ENCODE assay signal across 21 cellular contexts in genomic region chr1:174116042-174116441, GRCh38. TPM values are rescaled to one million over a fixed set of nuclear protein-coding genes. Genes with fewer than 3 reads are reported as not detected.
A peak's percentile ranks its signal among the peaks of the same experiment; 100 is the strongest.
DNase-seq lines count a peak whose midpoint lies in the region; ATAC-seq and TF ChIP-seq lines count a peak whose summit lies in the region.
"Had no signal": no experiment of that assay in that cellular context is flagged by ENCODE, and none has a peak within 500 bp of the region (broad histone marks: within the 10 kb centered on the region; RNA-seq: fewer than 3 reads in every experiment).

No MANE protein-coding gene starts in this region.

- no CpG with 5 or more reads among the region's 1 CpG for WGBS in IMR-90 (ENCODE audit: extremely low coverage in 2 of 2, insufficient read length in 1 of 2), 2 experiments

- H3K27ac ChIP-seq in IMR-90 (ENCODE audit: insufficient read depth, low read length) (no peak overlapping the region), brain microvascular endothelial cell (no peak overlapping the region)
- H3K27ac ChIP-seq: left ventricle myocardium inferior, PC-9, suprapubic skin had no signal

- no peak overlapping the region for H4K91ac ChIP-seq in IMR-90 (ENCODE audit: insufficient read depth, low read depth, low read length)

- H3K4me3 ChIP-seq in IMR-90 (ENCODE audit: insufficient read depth, low read depth, low read length) (no peak overlapping the region), fibroblast of pulmonary artery (replicated peaks; ENCODE audit: low read depth, low read length) (no peak overlapping the region), brain microvascular endothelial cell (ENCODE audit: low read depth, low read length) (no peak overlapping the region)
- H3K4me3 ChIP-seq: left ventricle myocardium inferior, PC-9, suprapubic skin had no signal

- no peak overlapping the region for H2AK5ac ChIP-seq in IMR-90 (ENCODE audit: low read depth, low read length)

- no TSS peak for BruUV-seq in IMR-90 (replicated peaks; lab: Mats Ljungman, UMichigan)

- no peaks in the 10 kb centered on the region for H3K9me3 Mint-ChIP-seq in activated T-cell treated with anti-CD3 and anti-CD28 coated beads, Interleukin-2, amount 50 U/mL, for 4 hours

- H3K9ac ChIP-seq in IMR-90 (ENCODE audit: low read depth, low read length), result no peak overlapping the region

- H3K4me1 Mint-ChIP-seq in activated T-cell treated with anti-CD3 and anti-CD28 coated beads, Interleukin-2, amount 50 U/mL, for 4 hours (ENCODE audit: low read depth), result no peaks in the 10 kb centered on the region

- no peaks in the 10 kb centered on the region for H3K4me1 ChIP-seq in IMR-90 (ENCODE audit: control insufficient read depth, insufficient read depth, low read length)
- H3K4me1 ChIP-seq: suprapubic skin had no signal

- H3K9me3 ChIP-seq in IMR-90 (ENCODE audit: control insufficient read depth, insufficient read depth, low read length), result no peaks in the 10 kb centered on the region
- H3K9me3 ChIP-seq: Caco-2, left ventricle myocardium inferior, suprapubic skin had no signal

- no peak overlapping the region for H3K4me2 ChIP-seq in IMR-90 (ENCODE audit: low read depth, low read length)
- H3K4me2 ChIP-seq: PC-9 had no signal

- H3K79me1 ChIP-seq in IMR-90 (ENCODE audit: low read depth in 1 of 2, low read length in 2 of 2), result no peaks in the 10 kb centered on the region

- DNase-seq in COLO829 (ENCODE audit: low spot score), result peak; percentile 63
- DNase-seq in IMR-90, result peak; percentile 16
- DNase-seq in SW480 (ENCODE audit: low spot score), result peak; percentile 55
- DNase-seq in fibroblast of pulmonary artery (ENCODE audit: low read depth), result peak; percentile 49
- no peak for DNase-seq in brain microvascular endothelial cell
- no peak for DNase-seq in NCI-H446 (lab: John Stamatoyannopoulos, UW)
- DNase-seq in activated T-cell treated with anti-CD3 and anti-CD28 coated beads, Interleukin-2, amount 50 U/mL, for 4 hours, result no peak
- DNase-seq: activated T-cell treated with anti-CD3 and anti-CD28 coated beads, Interleukin-2, amount 50 U/mL, for 1 hour; amniotic stem cell; Caco-2; cerebellar nuclear complex; effector memory CD8-positive, alpha-beta T cell; left ventricle myocardium inferior; NCI-H526; occipital lobe; stimulated activated CD4-positive, alpha-beta T cell treated with anti-CD3 and anti-CD28 coated beads, Interleukin-2, amount 100 ng/mL, for 24 hours; SW 1271 had no signal

- H4K8ac ChIP-seq in IMR-90 (ENCODE audit: low read depth in 2 of 2, low read length in 2 of 2), result no peak overlapping the region

- no peak overlapping the region for H3K4me3 Mint-ChIP-seq in activated T-cell treated with anti-CD3 and anti-CD28 coated beads, Interleukin-2, amount 50 U/mL, for 4 hours
- H3K4me3 Mint-ChIP-seq: effector memory CD8-positive, alpha-beta T cell had no signal

- no peak overlapping the region for H3K4ac ChIP-seq in IMR-90 (ENCODE audit: low read depth, low read length)

- ATAC-seq in IMR-90 (ENCODE audit: low read depth), result no peak
- no peak for ATAC-seq in GM18519 (IDR thresholded peaks at IDR 0.05; ENCODE audit: low FRiP score, unreplicated experiment)
- ATAC-seq in activated T-cell treated with anti-CD3 and anti-CD28 coated beads, Interleukin-2, amount 50 U/mL, for 4 hours, result no peak
- ATAC-seq: effector memory CD8-positive, alpha-beta T cell; sciatic nerve had no signal

- no peaks in the 10 kb centered on the region for H3K27me3 Mint-ChIP-seq in activated T-cell treated with anti-CD3 and anti-CD28 coated beads, Interleukin-2, amount 50 U/mL, for 4 hours (ENCODE audit: low read depth)
- H3K27me3 Mint-ChIP-seq: effector memory CD8-positive, alpha-beta T cell had no signal

- no peak overlapping the region for H3K18ac ChIP-seq in IMR-90 (ENCODE audit: low read depth, low read length)

- H3K56ac ChIP-seq in IMR-90 (ENCODE audit: extremely low read depth, insufficient read depth, low read length), result no peak overlapping the region

- no peak overlapping the region for H2BK20ac ChIP-seq in IMR-90 (ENCODE audit: low read depth, low read length)

- CTCF ChIA-PET in IMR-90 (lab: Yijun Ruan, JAX), result no interaction called here

- H3K36me3 Mint-ChIP-seq in activated T-cell treated with anti-CD3 and anti-CD28 coated beads, Interleukin-2, amount 50 U/mL, for 4 hours (ENCODE audit: insufficient read depth), result no peaks in the 10 kb centered on the region

- POLR2A ChIA-PET in IMR-90 (lab: Charles Lee; ENCODE audit: unreplicated experiment), result no interaction called here

- no peak overlapping the region for H2AK9ac ChIP-seq in IMR-90 (replicated peaks; ENCODE audit: low read depth, low read length, poor library complexity)

- intact Hi-C loops in IMR-90 (cut with micrococcal nuclease), result no loop called here

- no peak overlapping the region for H2BK15ac ChIP-seq in IMR-90 (ENCODE audit: low read depth, low read length)

- no peaks in the 10 kb centered on the region for H3K9me1 ChIP-seq in IMR-90 (ENCODE audit: insufficient read depth, low read length)

- H2BK120ac ChIP-seq in IMR-90 (ENCODE audit: low read depth, low read length), result no peak overlapping the region

- H4K5ac ChIP-seq in IMR-90 (ENCODE audit: low read depth, low read length), result no peak overlapping the region

- no peak overlapping the region for H3K14ac ChIP-seq in IMR-90 (replicated peaks; ENCODE audit: low read depth, low read length)

- no peak overlapping the region for H3K23ac ChIP-seq in IMR-90 (ENCODE audit: low read depth, low read length)

- TF ChIP-seq CTCF in IMR-90 (conservative IDR thresholded peaks at IDR 0.05; ENCODE audit: low read depth, low read length) (no peak), fibroblast of pulmonary artery (IDR thresholded peaks at IDR 0.05; ENCODE audit: low read length, missing control alignments) (no peak), brain microvascular endothelial cell (IDR thresholded peaks at IDR 0.05; ENCODE audit: low read depth, low read length, missing control alignments) (no peak)

- no peak overlapping the region for H2BK5ac ChIP-seq in IMR-90 (ENCODE audit: low read depth, low read length, poor library complexity, severe bottlenecking)

- H2AFZ ChIP-seq in IMR-90 (replicated peaks; ENCODE audit: low read length, poor library complexity), result no peak overlapping the region
- H2AFZ ChIP-seq: PC-9 had no signal

- TF ChIP-seq POLR2A in IMR-90 (IDR thresholded peaks at IDR 0.05; ENCODE audit: low read depth, low read length), result no peak

- no peaks in the 10 kb centered on the region for H4K20me1 ChIP-seq in IMR-90 (ENCODE audit: insufficient read depth, low read length)

- dilution Hi-C loops in IMR-90 (cut with HindIII; ENCODE audit: low sequenced_read_pairs, unreplicated experiment), result no loop called here

- TF ChIP-seq RAD21 in IMR-90 (IDR thresholded peaks at IDR 0.05; ENCODE audit: low read length), result no peak

- H3K27me3 ChIP-seq in IMR-90 (ENCODE audit: control insufficient read depth, insufficient read depth, low read length), result peaks cover 2% of the 10 kb centered on the region; the same call in 1 of the 2 replicates
- no peaks in the 10 kb centered on the region for H3K27me3 ChIP-seq in brain microvascular endothelial cell (replicated peaks)
- H3K27me3 ChIP-seq: suprapubic skin had no signal

- in situ Hi-C loops in IMR-90 (cut with MboI; ENCODE audit: low sequenced_read_pairs), result no loop called here
- in situ Hi-C loops in brain microvascular endothelial cell (cut with HindIII; ENCODE audit: low pct_ligation_motif_present, low sequenced_read_pairs), result no loop called here

- H3K36me3 ChIP-seq in IMR-90 (ENCODE audit: control insufficient read depth, insufficient read depth, low read length) (no peaks in the 10 kb centered on the region), brain microvascular endothelial cell (replicated peaks) (no peaks in the 10 kb centered on the region)
- H3K36me3 ChIP-seq: left ventricle myocardium inferior, suprapubic skin had no signal

TF ChIP-seq in IMR-90, 13 proteins besides CTCF, POLR2A, EP300 and RAD21:
- no peak for TF ChIP-seq USF2 (IDR thresholded peaks at IDR 0.05; ENCODE audit: low read depth, low read length)
- TF ChIP-seq CEBPB (IDR thresholded peaks at IDR 0.05; ENCODE audit: low read depth, low read length), result peak; percentile 35; the same call in 1 of the 2 replicates
- no peak for TF ChIP-seq MAFK (IDR thresholded peaks at IDR 0.05; ENCODE audit: low read depth, low read length)
TF ChIP-seq in IMR-90: peak in this region for 1.

RNA-seq across cellular contexts. Expression of gene RABGAP1L, which starts 43.3 kb away (rescaled TPM):
- total RNA-seq in IMR-90 (2012; rRNA removed), result 26.7 and 35.0 TPM in 2 replicates
- polyA plus RNA-seq in IMR-90 (2012; rRNA removed), result 7.9 and 9.1 TPM in 2 replicates
- 1.9 and 2.9 TPM in 2 replicates for polyA plus RNA-seq in IMR-90 (2012; cell fraction: cytosol; rRNA removed)
- 1.1 and 7.6 TPM in 2 replicates for polyA plus RNA-seq in IMR-90 (2012; cell fraction: nucleus; rRNA removed; ENCODE audit: low replicate concordance)
- 10 to 100 TPM; 16.9 to 23.2 (median 22.3) TPM for total RNA-seq in activated T-cell treated with anti-CD3 and anti-CD28 coated beads, Interleukin-2, amount 50 U/mL, for 4 hours

Comparison
In these comparisons a context has a peak if more than half of its experiments do, and no peak if none do; other contexts are left out.
1. DNase-seq: peak in COLO829 (single experiment), IMR-90 (single experiment), SW480 (single experiment) and fibroblast of pulmonary artery (single experiment); none in brain microvascular endothelial cell (single experiment), NCI-H446 (0 of 2) and activated T-cell treated with anti-CD3 and anti-CD28 coated beads, Interleukin-2, amount 50 U/mL, for 4 hours (single experiment).